In genomic region chr10:77605466-77605865, GRCh38 we compare ENCODE assay signal across 14 cellular contexts. TPM values are rescaled to one million over a fixed set of nuclear protein-coding genes. Genes with fewer than 3 reads are reported as not detected.
DNase-seq lines count a peak whose midpoint lies in the region; ATAC-seq and TF ChIP-seq lines count a peak whose summit lies in the region.
"Had no signal": no experiment of that assay in that cellular context is flagged by ENCODE, and none has a peak within 500 bp of the region (broad histone marks: within the 10 kb centered on the region; RNA-seq: fewer than 3 reads in every experiment).

No MANE protein-coding gene starts in this region.

- POLR2A ChIA-PET in naive thymus-derived CD8-positive, alpha-beta T cell (lab: Charles Lee) = no interaction called here

- no peaks in the 10 kb centered on the region for H3K36me3 Mint-ChIP-seq in naive thymus-derived CD8-positive, alpha-beta T cell
- H3K36me3 Mint-ChIP-seq: activated naive CD8-positive, alpha-beta T cell treated with anti-CD3 and anti-CD28 coated beads for 36 hours; type B pancreatic cell had no signal

- H3K27me3 ChIP-seq in brain microvascular endothelial cell (replicated peaks) = no peaks in the 10 kb centered on the region
- H3K27me3 ChIP-seq: Peyer's patch, right lobe of liver had no signal

- H3K36me3 ChIP-seq in brain microvascular endothelial cell (replicated peaks) = no peaks in the 10 kb centered on the region
- H3K36me3 ChIP-seq: Peyer's patch, right lobe of liver had no signal

- peaks cover 13 to 24% (median 19%) of the 10 kb centered on the region in 4 donors for H3K4me1 Mint-ChIP-seq in naive thymus-derived CD8-positive, alpha-beta T cell

- peak; percentile 33 for ATAC-seq in left lobe of liver
- no peak for ATAC-seq in naive thymus-derived CD8-positive, alpha-beta T cell

- no peaks in the 10 kb centered on the region for H3K9me3 Mint-ChIP-seq in naive thymus-derived CD8-positive, alpha-beta T cell
- H3K9me3 Mint-ChIP-seq: activated naive CD8-positive, alpha-beta T cell treated with anti-CD3 and anti-CD28 coated beads for 36 hours; type B pancreatic cell had no signal

- TF ChIP-seq CTCF in AG10803 (conservative IDR thresholded peaks at IDR 0.05; ENCODE audit: low read length) (peak; percentile 37), brain microvascular endothelial cell (IDR thresholded peaks at IDR 0.05; ENCODE audit: low read depth, low read length, missing control alignments) (peak; percentile 50)

- H3K27ac Mint-ChIP-seq in naive thymus-derived CD8-positive, alpha-beta T cell = peak overlapping the region in 1 of 10 donors; percentile 28
- H3K27ac Mint-ChIP-seq: activated naive CD8-positive, alpha-beta T cell treated with anti-CD3 and anti-CD28 coated beads for 36 hours; type B pancreatic cell had no signal

- in situ Hi-C loops in brain microvascular endothelial cell (cut with HindIII; ENCODE audit: low pct_ligation_motif_present, low sequenced_read_pairs) = no loop called here

- H3K4me3 Mint-ChIP-seq in naive thymus-derived CD8-positive, alpha-beta T cell = no peak overlapping the region
- H3K4me3 Mint-ChIP-seq: activated naive CD8-positive, alpha-beta T cell treated with anti-CD3 and anti-CD28 coated beads for 36 hours; type B pancreatic cell had no signal

- no peak overlapping the region for H3K4me3 ChIP-seq in AG10803 (ENCODE audit: low read length)
- H3K4me3 ChIP-seq in brain microvascular endothelial cell (ENCODE audit: low read depth, low read length) = no peak overlapping the region
- H3K4me3 ChIP-seq: Peyer's patch, right lobe of liver had no signal

- peak; percentile 39 for DNase-seq in AG10803 (ENCODE audit: low read depth)
- peak; percentile 34 for DNase-seq in HCEC 1CT
- no peak for DNase-seq in brain microvascular endothelial cell
- DNase-seq in left lobe of liver (ENCODE audit: low spot score) = no peak
- DNase-seq in naive thymus-derived CD8-positive, alpha-beta T cell = no peak
- DNase-seq in activated gamma-delta T cell (lab: John Stamatoyannopoulos, UW) = no peak
- DNase-seq in NCI-H2029 (lab: John Stamatoyannopoulos, UW) = no peak
- DNase-seq in hippocampal formation (lab: John Stamatoyannopoulos, UW) = no peak
- DNase-seq: activated naive CD8-positive, alpha-beta T cell treated with anti-CD3 and anti-CD28 coated beads for 36 hours; hypothalamus; NCI-H187 treated with DMSO at 0.1 percent for 48 hours; right lobe of liver had no signal

- no peak overlapping the region for H3K27ac ChIP-seq in brain microvascular endothelial cell
- H3K27ac ChIP-seq: Peyer's patch, right lobe of liver had no signal

- peaks cover 1 to 34% (median 5%) of the 10 kb centered on the region in 5 donors for H3K27me3 Mint-ChIP-seq in naive thymus-derived CD8-positive, alpha-beta T cell
- H3K27me3 Mint-ChIP-seq: activated naive CD8-positive, alpha-beta T cell treated with anti-CD3 and anti-CD28 coated beads for 36 hours had no signal

RNA-seq across cellular contexts. Expression of gene KCNMA1, which starts 32.1 kb away (rescaled TPM):
- 44.0 TPM for total RNA-seq in left lobe of liver
- not detected for total RNA-seq in naive thymus-derived CD8-positive, alpha-beta T cell
- polyA plus RNA-seq in naive thymus-derived CD8-positive, alpha-beta T cell = not detected
- total RNA-seq: activated naive CD8-positive, alpha-beta T cell treated with anti-CD3 and anti-CD28 coated beads for 36 hours had no signal

Comparison
In these comparisons a context has a peak if more than half of its experiments do, and no peak if none do; other contexts are left out.
1. DNase-seq: peak in AG10803 (single experiment) and HCEC 1CT (single experiment); none in brain microvascular endothelial cell (single experiment), left lobe of liver (single experiment), naive thymus-derived CD8-positive, alpha-beta T cell (0 of 10), activated gamma-delta T cell (single experiment), NCI-H2029 (single experiment) and hippocampal formation (0 of 2).
2. RNA of gene KCNMA1, which starts 32.1 kb away (total RNA-seq): 44.0 TPM in left lobe of liver (single experiment); not detected in naive thymus-derived CD8-positive, alpha-beta T cell; every median in the first group is over 10 times any median in the second.